ENCODE assay signal across 1 cellular context in the genomic region with DNA sequence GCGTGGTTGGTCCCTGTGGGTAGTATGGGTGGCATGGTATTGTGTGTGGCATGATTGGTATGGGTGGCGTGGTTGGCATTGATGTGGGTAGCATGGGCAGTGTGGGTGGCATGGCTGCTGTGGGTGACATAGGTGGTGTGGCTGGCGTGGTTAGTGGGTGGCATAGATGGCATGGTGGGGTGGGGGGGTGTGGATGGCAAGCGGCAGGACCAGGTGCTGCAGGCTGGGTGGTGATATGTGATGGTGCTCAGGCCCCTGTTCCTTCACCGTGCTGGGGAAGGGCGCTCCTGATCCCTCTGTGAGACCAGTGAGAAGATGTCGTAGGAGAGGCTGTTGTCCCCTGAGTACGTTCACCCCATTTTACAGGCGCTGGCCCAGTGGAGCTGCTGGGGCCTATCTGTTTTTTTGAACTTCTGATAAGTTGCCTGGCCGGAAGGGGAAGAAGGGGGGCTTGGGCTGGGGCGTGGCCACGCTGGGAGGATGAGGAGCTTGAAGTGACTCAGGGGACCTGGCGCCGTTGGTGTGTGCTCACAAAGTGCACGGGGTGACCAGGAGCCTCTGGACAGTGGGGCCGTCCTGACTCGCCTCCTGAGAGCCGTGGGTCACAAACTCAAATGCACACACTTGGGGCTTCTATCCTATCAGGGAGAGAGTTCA.
A peak's percentile ranks its signal among the peaks of the same experiment; 100 is the strongest.
TF ChIP-seq lines count a peak whose summit lies in the region.

No MANE protein-coding gene starts in this region.

TF ChIP-seq in K562, 482 proteins besides CTCF, POLR2A, EP300 and RAD21 (continued from another document and continues in another):
- TF ChIP-seq, protein P1, sequence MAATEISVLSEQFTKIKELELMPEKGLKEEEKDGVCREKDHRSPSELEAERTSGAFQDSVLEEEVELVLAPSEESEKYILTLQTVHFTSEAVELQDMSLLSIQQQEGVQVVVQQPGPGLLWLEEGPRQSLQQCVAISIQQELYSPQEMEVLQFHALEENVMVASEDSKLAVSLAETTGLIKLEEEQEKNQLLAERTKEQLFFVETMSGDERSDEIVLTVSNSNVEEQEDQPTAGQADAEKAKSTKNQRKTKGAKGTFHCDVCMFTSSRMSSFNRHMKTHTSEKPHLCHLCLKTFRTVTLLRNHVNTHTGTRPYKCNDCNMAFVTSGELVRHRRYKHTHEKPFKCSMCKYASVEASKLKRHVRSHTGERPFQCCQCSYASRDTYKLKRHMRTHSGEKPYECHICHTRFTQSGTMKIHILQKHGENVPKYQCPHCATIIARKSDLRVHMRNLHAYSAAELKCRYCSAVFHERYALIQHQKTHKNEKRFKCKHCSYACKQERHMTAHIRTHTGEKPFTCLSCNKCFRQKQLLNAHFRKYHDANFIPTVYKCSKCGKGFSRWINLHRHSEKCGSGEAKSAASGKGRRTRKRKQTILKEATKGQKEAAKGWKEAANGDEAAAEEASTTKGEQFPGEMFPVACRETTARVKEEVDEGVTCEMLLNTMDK (IDR thresholded peaks at IDR 0.05; ENCODE audit: borderline replicate concordance, insufficient read depth, low read depth, low read length, poor library complexity, severe bottlenecking) = no peak
- TF ChIP-seq CHD2 (IDR thresholded peaks at IDR 0.05; ENCODE audit: low read depth, low read length) (no peak), PTBP1 (IDR thresholded peaks at IDR 0.05; ENCODE audit: low read depth, low read length) (0 out of 2 replicates have a peak, but pooled peaks have one; percentile 30), NCOA1 (IDR thresholded peaks at IDR 0.05; ENCODE audit: low read depth) (no peak), RFX7 (CRISPR knock-in tag; IDR thresholded peaks at IDR 0.05) (no peak), SOX6 (IDR thresholded peaks at IDR 0.05) (0 out of 2 replicates have a peak, but pooled peaks have one; percentile 14), LARP7 (IDR thresholded peaks at IDR 0.05) (no peak), TCF3 (CRISPR knock-in tag; IDR thresholded peaks at IDR 0.05) (peak; percentile 17; the same call in 1 of the 2 replicates), RHOXF2B (CRISPR knock-in tag; conservative IDR thresholded peaks at IDR 0.05) (no peak), ZNF12 (CRISPR knock-in tag; IDR thresholded peaks at IDR 0.05) (no peak), CEBPB (tag; IDR thresholded peaks at IDR 0.05) (no peak), SMC3 (conservative IDR thresholded peaks at IDR 0.05; ENCODE audit: insufficient read depth, low read depth, low read length) (no peak), ZSCAN32 (CRISPR knock-in tag; IDR thresholded peaks at IDR 0.05) (no peak), JUND (IDR thresholded peaks at IDR 0.05; ENCODE audit: borderline replicate concordance, low read depth, low read length) (peak; percentile 56; the same call in 1 of the 2 replicates), JUND (tag; IDR thresholded peaks at IDR 0.05; ENCODE audit: borderline replicate concordance, low read depth, low read length) (peak; percentile 53; the same call in 1 of the 3 replicates), SP2 (IDR thresholded peaks at IDR 0.05; ENCODE audit: extremely low read depth, low read depth, low read length, poor library complexity, severe bottlenecking) (no peak), ZNF41 (CRISPR knock-in tag; conservative IDR thresholded peaks at IDR 0.05) (no peak), ZZZ3 (IDR thresholded peaks at IDR 0.05) (no peak), GTF2E2 (tag; IDR thresholded peaks at IDR 0.05) (no peak), ZC3H4 (CRISPR knock-in tag; IDR thresholded peaks at IDR 0.05; ENCODE audit: borderline replicate concordance) (no peak), CBX5 (IDR thresholded peaks at IDR 0.05; ENCODE audit: borderline replicate concordance, low read depth) (no peak), KLF1 (tag; IDR thresholded peaks at IDR 0.05) (0 out of 2 replicates have a peak, but pooled peaks have one; percentile 29), SMAD2 (IDR thresholded peaks at IDR 0.05; ENCODE audit: low read depth, low read length) (no peak), EWSR1 (IDR thresholded peaks at IDR 0.05; ENCODE audit: borderline replicate concordance, low read depth, partially characterized antibody) (no peak), ILF3 (IDR thresholded peaks at IDR 0.05; ENCODE audit: borderline replicate concordance) (no peak), ZNF311 (CRISPR knock-in tag; IDR thresholded peaks at IDR 0.05) (no peak), RFX5 (IDR thresholded peaks at IDR 0.05; ENCODE audit: low read depth, low read length) (no peak), SRSF7 (optimal IDR thresholded peaks at IDR 0.05; ENCODE audit: low read depth, low read length) (no peak), ZNF445 (CRISPR knock-in tag; IDR thresholded peaks at IDR 0.05; ENCODE audit: low read depth) (no peak), ETV6 (IDR thresholded peaks at IDR 0.05; ENCODE audit: borderline replicate concordance in 1 of 2, low read depth in 2 of 2, low read length in 1 of 2) (no peak), ETV6 (CRISPR knock-in tag; IDR thresholded peaks at IDR 0.05; ENCODE audit: borderline replicate concordance) (no peak)
- TF ChIP-seq, protein P2, sequence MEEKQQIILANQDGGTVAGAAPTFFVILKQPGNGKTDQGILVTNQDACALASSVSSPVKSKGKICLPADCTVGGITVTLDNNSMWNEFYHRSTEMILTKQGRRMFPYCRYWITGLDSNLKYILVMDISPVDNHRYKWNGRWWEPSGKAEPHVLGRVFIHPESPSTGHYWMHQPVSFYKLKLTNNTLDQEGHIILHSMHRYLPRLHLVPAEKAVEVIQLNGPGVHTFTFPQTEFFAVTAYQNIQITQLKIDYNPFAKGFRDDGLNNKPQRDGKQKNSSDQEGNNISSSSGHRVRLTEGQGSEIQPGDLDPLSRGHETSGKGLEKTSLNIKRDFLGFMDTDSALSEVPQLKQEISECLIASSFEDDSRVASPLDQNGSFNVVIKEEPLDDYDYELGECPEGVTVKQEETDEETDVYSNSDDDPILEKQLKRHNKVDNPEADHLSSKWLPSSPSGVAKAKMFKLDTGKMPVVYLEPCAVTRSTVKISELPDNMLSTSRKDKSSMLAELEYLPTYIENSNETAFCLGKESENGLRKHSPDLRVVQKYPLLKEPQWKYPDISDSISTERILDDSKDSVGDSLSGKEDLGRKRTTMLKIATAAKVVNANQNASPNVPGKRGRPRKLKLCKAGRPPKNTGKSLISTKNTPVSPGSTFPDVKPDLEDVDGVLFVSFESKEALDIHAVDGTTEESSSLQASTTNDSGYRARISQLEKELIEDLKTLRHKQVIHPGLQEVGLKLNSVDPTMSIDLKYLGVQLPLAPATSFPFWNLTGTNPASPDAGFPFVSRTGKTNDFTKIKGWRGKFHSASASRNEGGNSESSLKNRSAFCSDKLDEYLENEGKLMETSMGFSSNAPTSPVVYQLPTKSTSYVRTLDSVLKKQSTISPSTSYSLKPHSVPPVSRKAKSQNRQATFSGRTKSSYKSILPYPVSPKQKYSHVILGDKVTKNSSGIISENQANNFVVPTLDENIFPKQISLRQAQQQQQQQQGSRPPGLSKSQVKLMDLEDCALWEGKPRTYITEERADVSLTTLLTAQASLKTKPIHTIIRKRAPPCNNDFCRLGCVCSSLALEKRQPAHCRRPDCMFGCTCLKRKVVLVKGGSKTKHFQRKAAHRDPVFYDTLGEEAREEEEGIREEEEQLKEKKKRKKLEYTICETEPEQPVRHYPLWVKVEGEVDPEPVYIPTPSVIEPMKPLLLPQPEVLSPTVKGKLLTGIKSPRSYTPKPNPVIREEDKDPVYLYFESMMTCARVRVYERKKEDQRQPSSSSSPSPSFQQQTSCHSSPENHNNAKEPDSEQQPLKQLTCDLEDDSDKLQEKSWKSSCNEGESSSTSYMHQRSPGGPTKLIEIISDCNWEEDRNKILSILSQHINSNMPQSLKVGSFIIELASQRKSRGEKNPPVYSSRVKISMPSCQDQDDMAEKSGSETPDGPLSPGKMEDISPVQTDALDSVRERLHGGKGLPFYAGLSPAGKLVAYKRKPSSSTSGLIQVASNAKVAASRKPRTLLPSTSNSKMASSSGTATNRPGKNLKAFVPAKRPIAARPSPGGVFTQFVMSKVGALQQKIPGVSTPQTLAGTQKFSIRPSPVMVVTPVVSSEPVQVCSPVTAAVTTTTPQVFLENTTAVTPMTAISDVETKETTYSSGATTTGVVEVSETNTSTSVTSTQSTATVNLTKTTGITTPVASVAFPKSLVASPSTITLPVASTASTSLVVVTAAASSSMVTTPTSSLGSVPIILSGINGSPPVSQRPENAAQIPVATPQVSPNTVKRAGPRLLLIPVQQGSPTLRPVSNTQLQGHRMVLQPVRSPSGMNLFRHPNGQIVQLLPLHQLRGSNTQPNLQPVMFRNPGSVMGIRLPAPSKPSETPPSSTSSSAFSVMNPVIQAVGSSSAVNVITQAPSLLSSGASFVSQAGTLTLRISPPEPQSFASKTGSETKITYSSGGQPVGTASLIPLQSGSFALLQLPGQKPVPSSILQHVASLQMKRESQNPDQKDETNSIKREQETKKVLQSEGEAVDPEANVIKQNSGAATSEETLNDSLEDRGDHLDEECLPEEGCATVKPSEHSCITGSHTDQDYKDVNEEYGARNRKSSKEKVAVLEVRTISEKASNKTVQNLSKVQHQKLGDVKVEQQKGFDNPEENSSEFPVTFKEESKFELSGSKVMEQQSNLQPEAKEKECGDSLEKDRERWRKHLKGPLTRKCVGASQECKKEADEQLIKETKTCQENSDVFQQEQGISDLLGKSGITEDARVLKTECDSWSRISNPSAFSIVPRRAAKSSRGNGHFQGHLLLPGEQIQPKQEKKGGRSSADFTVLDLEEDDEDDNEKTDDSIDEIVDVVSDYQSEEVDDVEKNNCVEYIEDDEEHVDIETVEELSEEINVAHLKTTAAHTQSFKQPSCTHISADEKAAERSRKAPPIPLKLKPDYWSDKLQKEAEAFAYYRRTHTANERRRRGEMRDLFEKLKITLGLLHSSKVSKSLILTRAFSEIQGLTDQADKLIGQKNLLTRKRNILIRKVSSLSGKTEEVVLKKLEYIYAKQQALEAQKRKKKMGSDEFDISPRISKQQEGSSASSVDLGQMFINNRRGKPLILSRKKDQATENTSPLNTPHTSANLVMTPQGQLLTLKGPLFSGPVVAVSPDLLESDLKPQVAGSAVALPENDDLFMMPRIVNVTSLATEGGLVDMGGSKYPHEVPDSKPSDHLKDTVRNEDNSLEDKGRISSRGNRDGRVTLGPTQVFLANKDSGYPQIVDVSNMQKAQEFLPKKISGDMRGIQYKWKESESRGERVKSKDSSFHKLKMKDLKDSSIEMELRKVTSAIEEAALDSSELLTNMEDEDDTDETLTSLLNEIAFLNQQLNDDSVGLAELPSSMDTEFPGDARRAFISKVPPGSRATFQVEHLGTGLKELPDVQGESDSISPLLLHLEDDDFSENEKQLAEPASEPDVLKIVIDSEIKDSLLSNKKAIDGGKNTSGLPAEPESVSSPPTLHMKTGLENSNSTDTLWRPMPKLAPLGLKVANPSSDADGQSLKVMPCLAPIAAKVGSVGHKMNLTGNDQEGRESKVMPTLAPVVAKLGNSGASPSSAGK (IDR thresholded peaks at IDR 0.05) = no peak
- TF ChIP-seq, protein P3, sequence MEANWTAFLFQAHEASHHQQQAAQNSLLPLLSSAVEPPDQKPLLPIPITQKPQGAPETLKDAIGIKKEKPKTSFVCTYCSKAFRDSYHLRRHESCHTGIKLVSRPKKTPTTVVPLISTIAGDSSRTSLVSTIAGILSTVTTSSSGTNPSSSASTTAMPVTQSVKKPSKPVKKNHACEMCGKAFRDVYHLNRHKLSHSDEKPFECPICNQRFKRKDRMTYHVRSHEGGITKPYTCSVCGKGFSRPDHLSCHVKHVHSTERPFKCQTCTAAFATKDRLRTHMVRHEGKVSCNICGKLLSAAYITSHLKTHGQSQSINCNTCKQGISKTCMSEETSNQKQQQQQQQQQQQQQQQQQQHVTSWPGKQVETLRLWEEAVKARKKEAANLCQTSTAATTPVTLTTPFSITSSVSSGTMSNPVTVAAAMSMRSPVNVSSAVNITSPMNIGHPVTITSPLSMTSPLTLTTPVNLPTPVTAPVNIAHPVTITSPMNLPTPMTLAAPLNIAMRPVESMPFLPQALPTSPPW (CRISPR knock-in tag; IDR thresholded peaks at IDR 0.05) = peak; percentile 98
- TF ChIP-seq, protein P4, sequence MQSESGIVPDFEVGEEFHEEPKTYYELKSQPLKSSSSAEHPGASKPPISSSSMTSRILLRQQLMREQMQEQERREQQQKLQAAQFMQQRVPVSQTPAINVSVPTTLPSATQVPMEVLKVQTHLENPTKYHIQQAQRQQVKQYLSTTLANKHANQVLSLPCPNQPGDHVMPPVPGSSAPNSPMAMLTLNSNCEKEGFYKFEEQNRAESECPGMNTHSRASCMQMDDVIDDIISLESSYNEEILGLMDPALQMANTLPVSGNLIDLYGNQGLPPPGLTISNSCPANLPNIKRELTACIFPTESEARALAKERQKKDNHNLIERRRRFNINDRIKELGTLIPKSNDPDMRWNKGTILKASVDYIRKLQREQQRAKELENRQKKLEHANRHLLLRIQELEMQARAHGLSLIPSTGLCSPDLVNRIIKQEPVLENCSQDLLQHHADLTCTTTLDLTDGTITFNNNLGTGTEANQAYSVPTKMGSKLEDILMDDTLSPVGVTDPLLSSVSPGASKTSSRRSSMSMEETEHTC (IDR thresholded peaks at IDR 0.05) = no peak
- TF ChIP-seq, protein P5, sequence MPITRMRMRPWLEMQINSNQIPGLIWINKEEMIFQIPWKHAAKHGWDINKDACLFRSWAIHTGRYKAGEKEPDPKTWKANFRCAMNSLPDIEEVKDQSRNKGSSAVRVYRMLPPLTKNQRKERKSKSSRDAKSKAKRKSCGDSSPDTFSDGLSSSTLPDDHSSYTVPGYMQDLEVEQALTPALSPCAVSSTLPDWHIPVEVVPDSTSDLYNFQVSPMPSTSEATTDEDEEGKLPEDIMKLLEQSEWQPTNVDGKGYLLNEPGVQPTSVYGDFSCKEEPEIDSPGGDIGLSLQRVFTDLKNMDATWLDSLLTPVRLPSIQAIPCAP (CRISPR knock-in tag; IDR thresholded peaks at IDR 0.05; ENCODE audit: borderline replicate concordance) = no peak
- TF ChIP-seq, protein P6, sequence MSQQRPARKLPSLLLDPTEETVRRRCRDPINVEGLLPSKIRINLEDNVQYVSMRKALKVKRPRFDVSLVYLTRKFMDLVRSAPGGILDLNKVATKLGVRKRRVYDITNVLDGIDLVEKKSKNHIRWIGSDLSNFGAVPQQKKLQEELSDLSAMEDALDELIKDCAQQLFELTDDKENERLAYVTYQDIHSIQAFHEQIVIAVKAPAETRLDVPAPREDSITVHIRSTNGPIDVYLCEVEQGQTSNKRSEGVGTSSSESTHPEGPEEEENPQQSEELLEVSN (IDR thresholded peaks at IDR 0.05; ENCODE audit: borderline replicate concordance in 1 of 2, extremely low read depth in 1 of 2, insufficient read depth in 1 of 2, insufficient read length in 1 of 2, low read depth in 1 of 2, low read length in 1 of 2, poor library complexity in 1 of 2, severe bottlenecking in 1 of 2) = no peak
- TF ChIP-seq, protein P7, sequence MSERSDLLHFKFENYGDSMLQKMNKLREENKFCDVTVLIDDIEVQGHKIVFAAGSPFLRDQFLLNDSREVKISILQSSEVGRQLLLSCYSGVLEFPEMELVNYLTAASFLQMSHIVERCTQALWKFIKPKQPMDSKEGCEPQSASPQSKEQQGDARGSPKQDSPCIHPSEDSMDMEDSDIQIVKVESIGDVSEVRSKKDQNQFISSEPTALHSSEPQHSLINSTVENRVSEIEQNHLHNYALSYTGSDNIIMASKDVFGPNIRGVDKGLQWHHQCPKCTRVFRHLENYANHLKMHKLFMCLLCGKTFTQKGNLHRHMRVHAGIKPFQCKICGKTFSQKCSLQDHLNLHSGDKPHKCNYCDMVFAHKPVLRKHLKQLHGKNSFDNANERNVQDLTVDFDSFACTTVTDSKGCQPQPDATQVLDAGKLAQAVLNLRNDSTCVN (CRISPR knock-in tag; IDR thresholded peaks at IDR 0.05) = no peak
- TF ChIP-seq, protein P8, sequence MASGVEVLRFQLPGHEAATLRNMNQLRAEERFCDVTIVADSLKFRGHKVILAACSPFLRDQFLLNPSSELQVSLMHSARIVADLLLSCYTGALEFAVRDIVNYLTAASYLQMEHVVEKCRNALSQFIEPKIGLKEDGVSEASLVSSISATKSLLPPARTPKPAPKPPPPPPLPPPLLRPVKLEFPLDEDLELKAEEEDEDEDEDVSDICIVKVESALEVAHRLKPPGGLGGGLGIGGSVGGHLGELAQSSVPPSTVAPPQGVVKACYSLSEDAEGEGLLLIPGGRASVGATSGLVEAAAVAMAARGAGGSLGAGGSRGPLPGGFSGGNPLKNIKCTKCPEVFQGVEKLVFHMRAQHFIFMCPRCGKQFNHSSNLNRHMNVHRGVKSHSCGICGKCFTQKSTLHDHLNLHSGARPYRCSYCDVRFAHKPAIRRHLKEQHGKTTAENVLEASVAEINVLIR (CRISPR knock-in tag; IDR thresholded peaks at IDR 0.05) = no peak
